8 cellular contexts compared by ENCODE assay signal in genomic region chr6:18823782-18824386, GRCh38.
DNase-seq lines count a peak whose midpoint lies in the region; ATAC-seq and TF ChIP-seq lines count a peak whose summit lies in the region.

No MANE protein-coding gene starts in this region.

- H3K4me3 ChIP-seq in WERI-Rb-1 (ENCODE audit: low read depth, low read length): no peak overlapping the region

- ATAC-seq in HG02973 (IDR thresholded peaks at IDR 0.05; ENCODE audit: unreplicated experiment): no peak
- no peak for ATAC-seq in omental fat pad (ENCODE audit: low FRiP score)

- H3K9me3 Mint-ChIP-seq in HFFc6: peaks cover 62% of the 10 kb centered on the region

- no peaks in the 10 kb centered on the region; the same call in 1 of the 2 replicates for H3K36me3 Mint-ChIP-seq in HFFc6 (ENCODE audit: low read depth)

- H3K27me3 Mint-ChIP-seq in HFFc6 (ENCODE audit: insufficient read depth): no peaks in the 10 kb centered on the region; the same call in 1 of the 2 replicates

- TF ChIP-seq CTCF in HFFc6 (IDR thresholded peaks at IDR 0.05) (peak; percentile 85), WERI-Rb-1 (IDR thresholded peaks at IDR 0.05; ENCODE audit: low read depth, low read length) (peak; percentile 92), omental fat pad (IDR thresholded peaks at IDR 0.05) (no peak)

- in situ Hi-C loops in Caki2 (cut with HindIII; ENCODE audit: low pct_unique_long_range_greater_than_20kb, low sequenced_read_pairs): no loop called here

- H3K4me1 Mint-ChIP-seq in HFFc6 (ENCODE audit: low read depth): no peaks in the 10 kb centered on the region

- no peak overlapping the region for H3K27ac Mint-ChIP-seq in HFFc6

- peaks cover 14% of the 10 kb centered on the region for H3K9me3 ChIP-seq in WERI-Rb-1 (ENCODE audit: severe bottlenecking)

- no peak overlapping the region for H3K4me3 Mint-ChIP-seq in HFFc6

- H3K27ac ChIP-seq in WERI-Rb-1: no peak overlapping the region

- no peaks in the 10 kb centered on the region for H3K27me3 ChIP-seq in WERI-Rb-1 (ENCODE audit: insufficient read depth, low read depth, severe bottlenecking)

- DNase-seq in Caki2 (ENCODE audit: low read depth) (peak; percentile 12), HFFc6 (peak; percentile 5), WERI-Rb-1 (peak; percentile 89), iPS-NIHi7 (ENCODE audit: extremely low spot score) (peak; percentile 43), globus pallidus (ENCODE audit: low spot score) (no peak), AG08395 (ENCODE audit: low spot score) (no peak), omental fat pad (ENCODE audit: low spot score) (no peak)

- H3K36me3 ChIP-seq in WERI-Rb-1: no peaks in the 10 kb centered on the region

Comparison
In these comparisons a context has a peak if more than half of its experiments do, and no peak if none do; other contexts are left out.
1. DNase-seq: peak in Caki2 (single experiment), HFFc6 (single experiment), WERI-Rb-1 (single experiment) and iPS-NIHi7 (single experiment); none in globus pallidus (single experiment), AG08395 (single experiment) and omental fat pad (single experiment).
2. CTCF ChIP-seq: peak in HFFc6 (single experiment) and WERI-Rb-1 (single experiment); none in omental fat pad (0 of 3).